ENCODE assay signal across 1 cellular context in the genomic region with DNA sequence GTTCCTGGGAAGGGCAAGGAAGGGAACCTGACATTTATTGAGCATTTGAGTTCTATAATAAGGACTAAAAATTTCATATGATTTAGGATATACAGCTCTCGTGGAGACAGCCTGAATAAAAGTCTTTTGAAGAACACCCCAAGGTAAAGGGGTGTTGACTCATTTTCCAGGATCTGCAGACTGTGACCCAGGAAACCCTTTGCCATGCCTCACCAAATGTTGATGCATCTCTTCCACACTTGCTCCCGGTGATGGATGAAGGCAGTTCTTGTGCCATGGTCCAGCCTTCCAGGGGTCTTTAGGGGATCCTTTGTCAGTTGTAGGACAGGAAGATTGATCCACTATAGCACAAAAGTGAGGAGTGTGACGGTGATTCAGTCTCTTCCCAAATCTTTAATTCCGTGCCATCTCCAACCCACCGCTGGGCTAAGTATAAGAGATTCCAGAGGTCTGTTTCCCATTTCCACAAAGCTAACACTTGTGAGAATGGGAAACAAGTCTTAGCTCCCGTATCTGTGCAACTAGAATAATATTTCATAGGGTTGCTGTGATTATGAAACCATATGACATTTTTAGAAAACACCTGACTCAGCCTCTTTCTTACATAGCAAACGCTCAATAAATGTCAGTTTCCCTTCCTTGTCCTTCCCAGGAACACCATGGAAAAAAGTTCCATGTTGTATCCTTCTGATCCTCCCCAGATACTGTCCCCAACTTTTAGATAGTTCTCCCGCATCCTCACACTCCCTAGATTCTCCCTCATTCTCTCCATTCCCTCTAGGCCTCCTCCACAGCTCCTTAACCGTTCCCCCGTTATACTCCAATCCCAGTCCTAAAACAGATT.
TF ChIP-seq lines count a peak whose summit lies in the region.

No MANE protein-coding gene starts in this region.

TF ChIP-seq in K562, 482 proteins besides CTCF, POLR2A, EP300 and RAD21 (continues in another document):
- TF ChIP-seq, protein P1, sequence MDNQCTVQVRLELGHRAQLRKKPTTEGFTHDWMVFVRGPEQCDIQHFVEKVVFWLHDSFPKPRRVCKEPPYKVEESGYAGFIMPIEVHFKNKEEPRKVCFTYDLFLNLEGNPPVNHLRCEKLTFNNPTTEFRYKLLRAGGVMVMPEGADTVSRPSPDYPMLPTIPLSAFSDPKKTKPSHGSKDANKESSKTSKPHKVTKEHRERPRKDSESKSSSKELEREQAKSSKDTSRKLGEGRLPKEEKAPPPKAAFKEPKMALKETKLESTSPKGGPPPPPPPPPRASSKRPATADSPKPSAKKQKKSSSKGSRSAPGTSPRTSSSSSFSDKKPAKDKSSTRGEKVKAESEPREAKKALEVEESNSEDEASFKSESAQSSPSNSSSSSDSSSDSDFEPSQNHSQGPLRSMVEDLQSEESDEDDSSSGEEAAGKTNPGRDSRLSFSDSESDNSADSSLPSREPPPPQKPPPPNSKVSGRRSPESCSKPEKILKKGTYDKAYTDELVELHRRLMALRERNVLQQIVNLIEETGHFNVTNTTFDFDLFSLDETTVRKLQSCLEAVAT (IDR thresholded peaks at IDR 0.05), result peak in 1 of 2 experiments; percentile 80; a peak in 1 of 4 replicates
- TF ChIP-seq PHB2 (IDR thresholded peaks at IDR 0.05; ENCODE audit: low read depth) (peak; percentile 53; the same call in 1 of the 2 replicates), FOXJ2 (tag; IDR thresholded peaks at IDR 0.05) (no peak), ZNF431 (CRISPR knock-in tag; IDR thresholded peaks at IDR 0.05) (no peak), MEIS2 (IDR thresholded peaks at IDR 0.05; ENCODE audit: partially characterized antibody) (no peak), ZNF778 (CRISPR knock-in tag; IDR thresholded peaks at IDR 0.05) (no peak), SUPT5H (IDR thresholded peaks at IDR 0.05) (no peak), BDP1 (IDR thresholded peaks at IDR 0.05; ENCODE audit: insufficient read depth, insufficient read length) (no peak), BMI1 (IDR thresholded peaks at IDR 0.05; ENCODE audit: low read length) (no peak), TAL1 (IDR thresholded peaks at IDR 0.05) (no peak), DPF2 (IDR thresholded peaks at IDR 0.05) (peak; percentile 44; the same call in 1 of the 2 replicates), FOSL1 (tag; conservative IDR thresholded peaks at IDR 0.05) (no peak; the same call in 1 of the 2 replicates), SAFB (IDR thresholded peaks at IDR 0.05; ENCODE audit: borderline replicate concordance, low read depth, low read length) (no peak), EHMT2 (IDR thresholded peaks at IDR 0.05) (no peak), ELF1 (tag; IDR thresholded peaks at IDR 0.05) (no peak), MAZ (CRISPR knock-in tag; conservative IDR thresholded peaks at IDR 0.05 in 1 of 2, IDR thresholded peaks at IDR 0.05 in 1 of 2) (no peak), SMC3 (conservative IDR thresholded peaks at IDR 0.05; ENCODE audit: insufficient read depth, low read depth, low read length) (no peak), TCFL5 (CRISPR knock-in tag; conservative IDR thresholded peaks at IDR 0.05) (no peak), RFX1 (IDR thresholded peaks at IDR 0.05) (no peak), RBM39 (optimal IDR thresholded peaks at IDR 0.05; ENCODE audit: low read depth, low read length) (no peak), HDGF (IDR thresholded peaks at IDR 0.05) (peak; percentile 87; the same call in 1 of the 2 replicates), NR1H2 (CRISPR knock-in tag; IDR thresholded peaks at IDR 0.05) (no peak), HMG20A (CRISPR knock-in tag; conservative IDR thresholded peaks at IDR 0.05) (no peak), DDX20 (tag; IDR thresholded peaks at IDR 0.05; ENCODE audit: low read depth) (no peak), EGR1 (conservative IDR thresholded peaks at IDR 0.05) (no peak), RUNX1 (IDR thresholded peaks at IDR 0.05; ENCODE audit: low read depth) (no peak), MAFG (tag; conservative IDR thresholded peaks at IDR 0.05) (peak; percentile 74), PURB (CRISPR knock-in tag; IDR thresholded peaks at IDR 0.05; ENCODE audit: low read depth) (no peak), ZNF830 (CRISPR knock-in tag; IDR thresholded peaks at IDR 0.05) (no peak), NRF1 (conservative IDR thresholded peaks at IDR 0.05 in 1 of 2, IDR thresholded peaks at IDR 0.05 in 1 of 2) (no peak), SOX6 (IDR thresholded peaks at IDR 0.05) (no peak), KHSRP (IDR thresholded peaks at IDR 0.05) (no peak), POLR2B (IDR thresholded peaks at IDR 0.05; ENCODE audit: low read depth, partially characterized antibody) (no peak), MCM5 (IDR thresholded peaks at IDR 0.05; ENCODE audit: low read depth) (no peak), FIP1L1 (IDR thresholded peaks at IDR 0.05; ENCODE audit: low read depth, low read length, poor library complexity, severe bottlenecking) (no peak), WHSC1 (IDR thresholded peaks at IDR 0.05; ENCODE audit: low read length) (no peak), HCFC1 (IDR thresholded peaks at IDR 0.05; ENCODE audit: low read depth, low read length) (no peak), POLR2H (tag; IDR thresholded peaks at IDR 0.05; ENCODE audit: low read depth) (no peak), ZFP30 (CRISPR knock-in tag; IDR thresholded peaks at IDR 0.05; ENCODE audit: borderline replicate concordance) (no peak), RAD51 (IDR thresholded peaks at IDR 0.05; ENCODE audit: borderline replicate concordance, low read depth) (no peak), DNMT1 (IDR thresholded peaks at IDR 0.05) (no peak), ZNF316 (IDR thresholded peaks at IDR 0.05) (peak; percentile 91), ILK (tag; IDR thresholded peaks at IDR 0.05; ENCODE audit: borderline replicate concordance, low read depth) (no peak), LCOR (CRISPR knock-in tag; IDR thresholded peaks at IDR 0.05) (no peak)
- TF ChIP-seq, protein P2, sequence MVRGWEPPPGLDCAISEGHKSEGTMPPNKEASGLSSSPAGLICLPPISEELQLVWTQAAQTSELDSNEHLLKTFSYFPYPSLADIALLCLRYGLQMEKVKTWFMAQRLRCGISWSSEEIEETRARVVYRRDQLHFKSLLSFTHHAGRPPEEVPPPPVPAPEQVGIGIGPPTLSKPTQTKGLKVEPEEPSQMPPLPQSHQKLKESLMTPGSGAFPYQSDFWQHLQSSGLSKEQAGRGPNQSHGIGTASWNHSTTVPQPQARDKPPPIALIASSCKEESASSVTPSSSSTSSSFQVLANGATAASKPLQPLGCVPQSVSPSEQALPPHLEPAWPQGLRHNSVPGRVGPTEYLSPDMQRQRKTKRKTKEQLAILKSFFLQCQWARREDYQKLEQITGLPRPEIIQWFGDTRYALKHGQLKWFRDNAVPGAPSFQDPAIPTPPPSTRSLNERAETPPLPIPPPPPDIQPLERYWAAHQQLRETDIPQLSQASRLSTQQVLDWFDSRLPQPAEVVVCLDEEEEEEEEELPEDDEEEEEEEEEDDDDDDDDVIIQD (CRISPR knock-in tag; IDR thresholded peaks at IDR 0.05), result no peak
- TF ChIP-seq, protein P3, sequence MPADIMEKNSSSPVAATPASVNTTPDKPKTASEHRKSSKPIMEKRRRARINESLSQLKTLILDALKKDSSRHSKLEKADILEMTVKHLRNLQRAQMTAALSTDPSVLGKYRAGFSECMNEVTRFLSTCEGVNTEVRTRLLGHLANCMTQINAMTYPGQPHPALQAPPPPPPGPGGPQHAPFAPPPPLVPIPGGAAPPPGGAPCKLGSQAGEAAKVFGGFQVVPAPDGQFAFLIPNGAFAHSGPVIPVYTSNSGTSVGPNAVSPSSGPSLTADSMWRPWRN (IDR thresholded peaks at IDR 0.05; ENCODE audit: low read depth), result no peak
- TF ChIP-seq, protein P4, sequence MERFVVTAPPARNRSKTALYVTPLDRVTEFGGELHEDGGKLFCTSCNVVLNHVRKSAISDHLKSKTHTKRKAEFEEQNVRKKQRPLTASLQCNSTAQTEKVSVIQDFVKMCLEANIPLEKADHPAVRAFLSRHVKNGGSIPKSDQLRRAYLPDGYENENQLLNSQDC (CRISPR knock-in tag; IDR thresholded peaks at IDR 0.05), result no peak
- TF ChIP-seq, protein P5, sequence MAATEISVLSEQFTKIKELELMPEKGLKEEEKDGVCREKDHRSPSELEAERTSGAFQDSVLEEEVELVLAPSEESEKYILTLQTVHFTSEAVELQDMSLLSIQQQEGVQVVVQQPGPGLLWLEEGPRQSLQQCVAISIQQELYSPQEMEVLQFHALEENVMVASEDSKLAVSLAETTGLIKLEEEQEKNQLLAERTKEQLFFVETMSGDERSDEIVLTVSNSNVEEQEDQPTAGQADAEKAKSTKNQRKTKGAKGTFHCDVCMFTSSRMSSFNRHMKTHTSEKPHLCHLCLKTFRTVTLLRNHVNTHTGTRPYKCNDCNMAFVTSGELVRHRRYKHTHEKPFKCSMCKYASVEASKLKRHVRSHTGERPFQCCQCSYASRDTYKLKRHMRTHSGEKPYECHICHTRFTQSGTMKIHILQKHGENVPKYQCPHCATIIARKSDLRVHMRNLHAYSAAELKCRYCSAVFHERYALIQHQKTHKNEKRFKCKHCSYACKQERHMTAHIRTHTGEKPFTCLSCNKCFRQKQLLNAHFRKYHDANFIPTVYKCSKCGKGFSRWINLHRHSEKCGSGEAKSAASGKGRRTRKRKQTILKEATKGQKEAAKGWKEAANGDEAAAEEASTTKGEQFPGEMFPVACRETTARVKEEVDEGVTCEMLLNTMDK (IDR thresholded peaks at IDR 0.05; ENCODE audit: borderline replicate concordance, insufficient read depth, low read depth, low read length, poor library complexity, severe bottlenecking), result no peak
- TF ChIP-seq, protein P6, sequence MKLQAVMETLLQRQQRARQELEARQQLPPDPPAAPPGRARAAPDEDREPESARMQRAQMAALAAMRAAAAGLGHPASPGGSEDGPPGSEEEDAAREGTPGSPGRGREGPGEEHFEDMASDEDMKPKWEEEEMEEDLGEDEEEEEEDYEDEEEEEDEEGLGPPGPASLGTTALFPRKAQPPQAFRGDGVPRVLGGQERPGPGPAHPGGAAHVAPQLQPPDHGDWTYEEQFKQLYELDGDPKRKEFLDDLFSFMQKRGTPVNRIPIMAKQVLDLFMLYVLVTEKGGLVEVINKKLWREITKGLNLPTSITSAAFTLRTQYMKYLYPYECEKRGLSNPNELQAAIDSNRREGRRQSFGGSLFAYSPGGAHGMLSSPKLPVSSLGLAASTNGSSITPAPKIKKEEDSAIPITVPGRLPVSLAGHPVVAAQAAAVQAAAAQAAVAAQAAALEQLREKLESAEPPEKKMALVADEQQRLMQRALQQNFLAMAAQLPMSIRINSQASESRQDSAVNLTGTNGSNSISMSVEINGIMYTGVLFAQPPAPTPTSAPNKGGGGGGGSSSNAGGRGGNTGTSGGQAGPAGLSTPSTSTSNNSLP (IDR thresholded peaks at IDR 0.05; ENCODE audit: borderline replicate concordance, low read depth, low read length), result no peak
- TF ChIP-seq, protein P7, sequence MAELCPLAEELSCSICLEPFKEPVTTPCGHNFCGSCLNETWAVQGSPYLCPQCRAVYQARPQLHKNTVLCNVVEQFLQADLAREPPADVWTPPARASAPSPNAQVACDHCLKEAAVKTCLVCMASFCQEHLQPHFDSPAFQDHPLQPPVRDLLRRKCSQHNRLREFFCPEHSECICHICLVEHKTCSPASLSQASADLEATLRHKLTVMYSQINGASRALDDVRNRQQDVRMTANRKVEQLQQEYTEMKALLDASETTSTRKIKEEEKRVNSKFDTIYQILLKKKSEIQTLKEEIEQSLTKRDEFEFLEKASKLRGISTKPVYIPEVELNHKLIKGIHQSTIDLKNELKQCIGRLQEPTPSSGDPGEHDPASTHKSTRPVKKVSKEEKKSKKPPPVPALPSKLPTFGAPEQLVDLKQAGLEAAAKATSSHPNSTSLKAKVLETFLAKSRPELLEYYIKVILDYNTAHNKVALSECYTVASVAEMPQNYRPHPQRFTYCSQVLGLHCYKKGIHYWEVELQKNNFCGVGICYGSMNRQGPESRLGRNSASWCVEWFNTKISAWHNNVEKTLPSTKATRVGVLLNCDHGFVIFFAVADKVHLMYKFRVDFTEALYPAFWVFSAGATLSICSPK (IDR thresholded peaks at IDR 0.05; ENCODE audit: borderline replicate concordance), result 0 out of 2 replicates have a peak, but pooled peaks have one; percentile 42
- TF ChIP-seq, protein P8, sequence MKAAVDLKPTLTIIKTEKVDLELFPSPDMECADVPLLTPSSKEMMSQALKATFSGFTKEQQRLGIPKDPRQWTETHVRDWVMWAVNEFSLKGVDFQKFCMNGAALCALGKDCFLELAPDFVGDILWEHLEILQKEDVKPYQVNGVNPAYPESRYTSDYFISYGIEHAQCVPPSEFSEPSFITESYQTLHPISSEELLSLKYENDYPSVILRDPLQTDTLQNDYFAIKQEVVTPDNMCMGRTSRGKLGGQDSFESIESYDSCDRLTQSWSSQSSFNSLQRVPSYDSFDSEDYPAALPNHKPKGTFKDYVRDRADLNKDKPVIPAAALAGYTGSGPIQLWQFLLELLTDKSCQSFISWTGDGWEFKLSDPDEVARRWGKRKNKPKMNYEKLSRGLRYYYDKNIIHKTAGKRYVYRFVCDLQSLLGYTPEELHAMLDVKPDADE (conservative IDR thresholded peaks at IDR 0.05; ENCODE audit: control insufficient read depth, low read depth, low read length), result no peak
- TF ChIP-seq, protein P9, sequence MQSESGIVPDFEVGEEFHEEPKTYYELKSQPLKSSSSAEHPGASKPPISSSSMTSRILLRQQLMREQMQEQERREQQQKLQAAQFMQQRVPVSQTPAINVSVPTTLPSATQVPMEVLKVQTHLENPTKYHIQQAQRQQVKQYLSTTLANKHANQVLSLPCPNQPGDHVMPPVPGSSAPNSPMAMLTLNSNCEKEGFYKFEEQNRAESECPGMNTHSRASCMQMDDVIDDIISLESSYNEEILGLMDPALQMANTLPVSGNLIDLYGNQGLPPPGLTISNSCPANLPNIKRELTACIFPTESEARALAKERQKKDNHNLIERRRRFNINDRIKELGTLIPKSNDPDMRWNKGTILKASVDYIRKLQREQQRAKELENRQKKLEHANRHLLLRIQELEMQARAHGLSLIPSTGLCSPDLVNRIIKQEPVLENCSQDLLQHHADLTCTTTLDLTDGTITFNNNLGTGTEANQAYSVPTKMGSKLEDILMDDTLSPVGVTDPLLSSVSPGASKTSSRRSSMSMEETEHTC (IDR thresholded peaks at IDR 0.05), result no peak
- TF ChIP-seq, protein P10, sequence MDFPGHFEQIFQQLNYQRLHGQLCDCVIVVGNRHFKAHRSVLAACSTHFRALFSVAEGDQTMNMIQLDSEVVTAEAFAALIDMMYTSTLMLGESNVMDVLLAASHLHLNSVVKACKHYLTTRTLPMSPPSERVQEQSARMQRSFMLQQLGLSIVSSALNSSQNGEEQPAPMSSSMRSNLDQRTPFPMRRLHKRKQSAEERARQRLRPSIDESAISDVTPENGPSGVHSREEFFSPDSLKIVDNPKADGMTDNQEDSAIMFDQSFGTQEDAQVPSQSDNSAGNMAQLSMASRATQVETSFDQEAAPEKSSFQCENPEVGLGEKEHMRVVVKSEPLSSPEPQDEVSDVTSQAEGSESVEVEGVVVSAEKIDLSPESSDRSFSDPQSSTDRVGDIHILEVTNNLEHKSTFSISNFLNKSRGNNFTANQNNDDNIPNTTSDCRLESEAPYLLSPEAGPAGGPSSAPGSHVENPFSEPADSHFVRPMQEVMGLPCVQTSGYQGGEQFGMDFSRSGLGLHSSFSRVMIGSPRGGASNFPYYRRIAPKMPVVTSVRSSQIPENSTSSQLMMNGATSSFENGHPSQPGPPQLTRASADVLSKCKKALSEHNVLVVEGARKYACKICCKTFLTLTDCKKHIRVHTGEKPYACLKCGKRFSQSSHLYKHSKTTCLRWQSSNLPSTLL (IDR thresholded peaks at IDR 0.05), result no peak
